12 cellular contexts compared by ENCODE assay signal in the genomic region with DNA sequence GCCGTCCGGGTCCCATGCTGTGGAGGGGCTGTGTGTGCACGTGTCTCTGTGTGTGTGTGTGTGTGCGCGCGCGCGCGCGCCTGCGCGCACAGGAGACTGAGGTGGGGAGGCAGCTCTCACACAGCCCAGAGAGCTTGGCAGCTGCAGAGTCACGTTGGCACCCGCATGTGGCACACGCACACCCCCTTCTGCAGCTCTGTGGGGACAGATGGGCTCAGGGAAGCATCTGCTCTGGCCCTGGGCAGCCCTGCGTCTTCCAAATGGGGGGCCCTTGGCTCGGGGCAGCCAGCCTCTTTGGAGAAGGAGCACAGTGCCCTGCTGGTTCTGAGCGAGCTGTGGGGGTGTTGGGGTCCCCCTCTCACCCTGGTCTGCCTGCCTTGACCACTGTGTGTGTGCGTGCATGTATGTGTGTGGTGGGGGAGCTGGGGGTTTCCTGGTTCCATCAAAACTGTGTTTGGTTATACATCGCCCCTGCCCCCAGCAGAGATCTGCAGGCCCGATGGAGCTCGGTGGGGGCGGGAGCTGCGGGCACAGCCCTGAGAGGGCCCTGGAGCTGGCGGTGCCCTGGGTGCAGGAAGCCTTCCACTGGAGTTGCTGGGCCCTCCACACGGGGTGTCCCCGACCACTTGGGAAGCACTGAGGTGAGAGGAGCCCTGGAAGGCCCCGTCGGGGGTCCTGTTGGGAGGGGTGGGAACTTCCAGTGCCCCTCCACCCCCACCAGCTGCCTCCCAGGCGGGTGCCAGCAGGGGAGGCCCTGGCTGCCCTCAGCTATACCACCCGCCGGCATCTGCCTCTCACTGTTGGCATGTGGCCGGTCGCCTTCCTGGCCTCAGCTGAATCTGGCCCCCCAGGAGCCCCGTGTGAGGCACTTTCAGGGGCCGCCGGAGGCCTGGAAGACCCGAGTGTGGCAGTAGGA.
DNase-seq lines count a peak whose midpoint lies in the region; ATAC-seq and TF ChIP-seq lines count a peak whose summit lies in the region.
"Had no signal": no experiment of that assay in that cellular context is flagged by ENCODE, and none has a peak within 500 bp of the region (broad histone marks: within the 10 kb centered on the region; RNA-seq: fewer than 3 reads in every experiment).

No MANE protein-coding gene starts in this region.

- DNase-seq in NCI-H1694 (lab: John Stamatoyannopoulos, UW): peak; percentile 11
- no peak for DNase-seq in SK-N-MC (ENCODE audit: low read depth, low spot score)
- DNase-seq in right atrium auricular region (ENCODE audit: low spot score): no peak
- no peak for DNase-seq in gastrocnemius medialis
- no peak for DNase-seq in T-helper 9 cell
- no peak for DNase-seq in activated naive CD4-positive, alpha-beta T cell (lab: John Stamatoyannopoulos, UW)
- DNase-seq: activated T-cell treated with anti-CD3 and anti-CD28 coated beads, Interleukin-2, amount 50 U/mL, for 24 hours; MG63; NCI-H774; transverse colon had no signal

- H3K27me3 ChIP-seq in right atrium auricular region (no peaks in the 10 kb centered on the region), gastrocnemius medialis (no peaks in the 10 kb centered on the region)
- H3K27me3 ChIP-seq: MG63, transverse colon had no signal

- TF ChIP-seq CTCF in right atrium auricular region (IDR thresholded peaks at IDR 0.05) (no peak), gastrocnemius medialis (IDR thresholded peaks at IDR 0.05 in 4 of 5, conservative IDR thresholded peaks at IDR 0.05 in 1 of 5) (no peak)

- H3K36me3 ChIP-seq in SK-N-MC (ENCODE audit: insufficient read depth, low read length) (peaks cover 3% of the 10 kb centered on the region; the same call in 1 of the 2 replicates), right atrium auricular region (peaks cover 39% of the 10 kb centered on the region), gastrocnemius medialis (peaks cover 0 to 35% of the 10 kb centered on the region in 2 donors)
- H3K36me3 ChIP-seq: MG63 had no signal

- H3K9me3 ChIP-seq in SK-N-MC (ENCODE audit: low read depth, low read length): no peaks in the 10 kb centered on the region
- H3K9me3 ChIP-seq in right atrium auricular region: no peaks in the 10 kb centered on the region
- no peaks in the 10 kb centered on the region for H3K9me3 ChIP-seq in gastrocnemius medialis
- H3K9me3 ChIP-seq: MG63, transverse colon had no signal

- H3K4me1 ChIP-seq in right atrium auricular region (peaks cover 0 to 61% of the 10 kb centered on the region in 2 donors), gastrocnemius medialis (peaks cover 42 to 54% of the 10 kb centered on the region in 2 donors)

- intact Hi-C loops in gastrocnemius medialis (cut with DNase I; ENCODE audit: low total_unique reads): no loop called here

- in situ Hi-C loops in gastrocnemius medialis (cut with MboI; ENCODE audit: low sequenced_read_pairs in 4 of 4): loop anchor here in 2 of 4 donors (10.0 kb wide), 2 partner anchors 51 to 161 kb away; no protein-coding TSS in a partner anchor

- ATAC-seq in gastrocnemius medialis: no peak
- ATAC-seq in HG03196 (IDR thresholded peaks at IDR 0.05; ENCODE audit: unreplicated experiment): no peak
- ATAC-seq: activated CD4-positive, CD25-positive, alpha-beta regulatory T cell treated with anti-CD3 and anti-CD28 coated beads, Interleukin-2, amount 50 U/mL, for 24 hours had no signal

- no peak overlapping the region for H3K9ac ChIP-seq in SK-N-MC (ENCODE audit: insufficient read length)

- H3K4me3 ChIP-seq in SK-N-MC: peak overlapping the region; percentile 60
- peak overlapping the region in 1 of 2 donors; percentile 0 for H3K4me3 ChIP-seq in right atrium auricular region
- H3K4me3 ChIP-seq in gastrocnemius medialis: peak overlapping the region in 1 of 4 donors; percentile 2
- H3K4me3 ChIP-seq: MG63, transverse colon had no signal

- TF ChIP-seq POLR2A in gastrocnemius medialis (IDR thresholded peaks at IDR 0.05): no peak

- H3K27ac ChIP-seq in SK-N-MC: peak overlapping the region; percentile 69; the same call in 1 of the 2 replicates
- H3K27ac ChIP-seq in right atrium auricular region: peak overlapping the region; percentile 74 to 75
- H3K27ac ChIP-seq in gastrocnemius medialis: peak overlapping the region; percentile 50 to 81 (median 64)
